8 cellular contexts compared by ENCODE assay signal in the genomic region with DNA sequence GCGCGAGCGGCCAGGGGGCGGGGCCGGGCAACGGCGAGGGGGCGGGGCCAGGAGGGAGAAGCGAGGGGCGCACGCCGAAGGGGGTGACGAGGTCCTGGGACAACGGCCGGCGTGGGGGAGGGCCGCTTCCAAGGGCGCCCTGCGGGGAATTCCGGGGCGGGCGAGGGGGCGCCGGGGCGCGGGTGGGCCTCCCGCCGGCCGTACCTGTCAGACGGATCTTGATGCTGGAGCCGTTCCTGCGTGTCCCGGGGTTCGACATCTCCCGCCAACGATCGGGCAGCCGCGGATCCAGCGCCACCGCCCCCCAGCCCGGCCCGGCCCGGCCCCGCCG. TPM values are rescaled to one million over a fixed set of nuclear protein-coding genes. Genes with fewer than 3 reads are reported as not detected.
DNase-seq lines count a peak whose midpoint lies in the region; ATAC-seq and TF ChIP-seq lines count a peak whose summit lies in the region.

No MANE protein-coding gene starts in this region.

- CTCF ChIA-PET in CD4-positive, alpha-beta T cell (lab: Charles Lee), result no interaction called here

- ATAC-seq in CD4-positive, alpha-beta T cell (ENCODE audit: poor library complexity), result no peak
- peak; percentile 35 for ATAC-seq in GM21381 (IDR thresholded peaks at IDR 0.05; ENCODE audit: unreplicated experiment)

- H3K36me3 ChIP-seq in KOPT-K1 (ENCODE audit: insufficient read depth, low read length) (no peaks in the 10 kb centered on the region), endodermal cell (ENCODE audit: control insufficient read depth, insufficient read depth, low read length) (peaks cover 4% of the 10 kb centered on the region), parathyroid adenoma (ENCODE audit: control insufficient read depth, insufficient read depth, low read length) (no peaks in the 10 kb centered on the region)

- H3K36me3 Mint-ChIP-seq in CD4-positive, alpha-beta T cell (ENCODE audit: low read depth), result peaks cover 12% of the 10 kb centered on the region
- peaks cover 8% of the 10 kb centered on the region for H3K36me3 Mint-ChIP-seq in endodermal cell (ENCODE audit: low read depth)

- H3K4me1 ChIP-seq in endodermal cell (ENCODE audit: control insufficient read depth, insufficient read depth, low read length) (peaks cover 17% of the 10 kb centered on the region), parathyroid adenoma (no peaks in the 10 kb centered on the region)

- peaks cover 46% of the 10 kb centered on the region for H3K4me1 Mint-ChIP-seq in CD4-positive, alpha-beta T cell (ENCODE audit: low read depth)
- peaks cover 38% of the 10 kb centered on the region for H3K4me1 Mint-ChIP-seq in endodermal cell

- H3K9ac ChIP-seq in endodermal cell (ENCODE audit: extremely low read depth, low read length, poor library complexity, severe bottlenecking), result peak overlapping the region; percentile 41
- H3K9ac ChIP-seq in parathyroid adenoma, result no peak overlapping the region

- peak overlapping the region; percentile 96 for H3K4me3 Mint-ChIP-seq in CD4-positive, alpha-beta T cell
- H3K4me3 Mint-ChIP-seq in endodermal cell, result peak overlapping the region; percentile 72

- H3K4me3 ChIP-seq in endodermal cell (ENCODE audit: low read length) (no peak overlapping the region), parathyroid adenoma (ENCODE audit: low read depth, low read length) (peak overlapping the region; percentile 57)

- no peaks in the 10 kb centered on the region for H3K9me3 Mint-ChIP-seq in CD4-positive, alpha-beta T cell
- no peaks in the 10 kb centered on the region for H3K9me3 Mint-ChIP-seq in endodermal cell

- H3K27me3 ChIP-seq in CD4-positive, alpha-beta T cell (ENCODE audit: control insufficient read depth, insufficient read depth, low read length), result no peaks in the 10 kb centered on the region
- H3K27me3 ChIP-seq in endodermal cell (ENCODE audit: control insufficient read depth, insufficient read depth, low read length, poor library complexity, severe bottlenecking), result no peaks in the 10 kb centered on the region
- H3K27me3 ChIP-seq in parathyroid adenoma (ENCODE audit: control insufficient read depth, insufficient read depth, low read length), result no peaks in the 10 kb centered on the region

- POLR2A ChIA-PET in CD4-positive, alpha-beta T cell (lab: Charles Lee), result interaction anchor here (0.9 to 1.2 kb wide), 2 partner anchors 25 to 357 kb away, joined by 3 to 4 read pairs; a partner anchor contains a TSS

- peak overlapping the region; percentile 53 for H3K4me2 ChIP-seq in parathyroid adenoma (ENCODE audit: low read length)

- H3K27ac ChIP-seq in CD4-positive, alpha-beta T cell (ENCODE audit: low read depth, low read length), result peak overlapping the region; percentile 71
- H3K27ac ChIP-seq in KOPT-K1 (ENCODE audit: low read depth, low read length, poor library complexity, severe bottlenecking), result peak overlapping the region; percentile 67
- H3K27ac ChIP-seq in endodermal cell (ENCODE audit: low read depth, low read length), result peak overlapping the region; percentile 87
- H3K27ac ChIP-seq in parathyroid adenoma, result peak overlapping the region; percentile 34

- H2AFZ ChIP-seq in parathyroid adenoma, result peak overlapping the region; percentile 71

- no peak for TF ChIP-seq CTCF in CD4-positive, alpha-beta T cell (IDR thresholded peaks at IDR 0.05)
- no peak for TF ChIP-seq CTCF in endodermal cell (conservative IDR thresholded peaks at IDR 0.05)
- no peak for TF ChIP-seq CTCF in parathyroid adenoma (IDR thresholded peaks at IDR 0.05)

- H3K27me3 Mint-ChIP-seq in CD4-positive, alpha-beta T cell, result no peaks in the 10 kb centered on the region
- no peaks in the 10 kb centered on the region for H3K27me3 Mint-ChIP-seq in endodermal cell (ENCODE audit: insufficient read depth)

- H3K9me3 ChIP-seq in CD4-positive, alpha-beta T cell (ENCODE audit: control insufficient read depth, low read length), result no peaks in the 10 kb centered on the region
- H3K9me3 ChIP-seq in KOPT-K1 (ENCODE audit: insufficient read depth, low read length, poor library complexity, severe bottlenecking) (no peaks in the 10 kb centered on the region), endodermal cell (ENCODE audit: control insufficient read depth, low read length) (no peaks in the 10 kb centered on the region), parathyroid adenoma (ENCODE audit: control insufficient read depth, low read length) (no peaks in the 10 kb centered on the region)

- intact Hi-C loops in CD4-positive, alpha-beta T cell (cut with DNase I, micrococcal nuclease), result loop anchor here (2.0 to 10.0 kb wide), 6 partner anchors 184 to 941 kb away; a partner anchor contains a TSS

- no peaks in the 10 kb centered on the region for H3K79me2 ChIP-seq in parathyroid adenoma

- 0% methylated on average over 2 to 46 of the region's 46 CpGs for WGBS in endodermal cell (ENCODE audit: insufficient coverage in 1 of 2, insufficient read length in 1 of 2), 2 experiments

- peak overlapping the region; percentile 96 for H3K27ac Mint-ChIP-seq in CD4-positive, alpha-beta T cell
- peak overlapping the region; percentile 39 for H3K27ac Mint-ChIP-seq in endodermal cell

- DNase-seq in CD4-positive, alpha-beta T cell, result no peak
- no peak for DNase-seq in endodermal cell
- no peak for DNase-seq in NCI-H1092 (lab: John Stamatoyannopoulos, UW)
- no peak for DNase-seq in stimulated activated CD8-positive, alpha-beta memory T cell treated with anti-CD3 and anti-CD28 coated beads, Interleukin-4, amount 100 ng/mL, for 48 hours
- no peak for DNase-seq in kidney glomerular epithelial cell (lab: John Stamatoyannopoulos, UW)

RNA-seq across cellular contexts. Expression of a gene that starts 0.4 kb away (rescaled TPM):
- 10 to 100 TPM; 30.0 to 32.4 TPM for total RNA-seq in CD4-positive, alpha-beta T cell
- total RNA-seq in endodermal cell, result 10 to 100 TPM; 31.6 to 38.1 TPM
- polyA plus RNA-seq in endodermal cell (2013, experiment 1 of 2), result 17.8 TPM
- 18.9 TPM for polyA plus RNA-seq in endodermal cell (2013, experiment 2 of 2)

Comparison
In these comparisons a context has a peak if more than half of its experiments do, and no peak if none do; other contexts are left out.
1. H3K27ac ChIP-seq: peak in every context shown above with its lines; median percentile 87 in endodermal cell; 71 in CD4-positive, alpha-beta T cell; 67 in KOPT-K1; 34 in parathyroid adenoma.